In genomic region chr5:118441956-118442355, GRCh38 we compare ENCODE assay signal across 21 cellular contexts.
"Had no signal": no experiment of that assay in that cellular context is flagged by ENCODE, and none has a peak within 500 bp of the region (broad histone marks: within the 10 kb centered on the region; RNA-seq: fewer than 3 reads in every experiment).

No MANE protein-coding gene starts in this region.

- H3K27me3 ChIP-seq: MG63, SJSA1 had no signal

- H3K4me1 ChIP-seq: SJSA1 had no signal

- H3K4me3 ChIP-seq: MG63, SJSA1, SK-N-MC had no signal

- DNase-seq: IMR-90, Karpas-422, KG1, MG63, NCI-H1092, NCI-H1105 treated with DMSO at 0.1 percent for 48 hours, NCI-H1417 treated with DMSO at 0.1 percent for 48 hours, NCI-H187, NCI-H2029, NCI-H2081 treated with DMSO at 0.1 percent for 48 hours, NCI-H2171, NCI-H226, NCI-H446, NCI-H510A, NCI-H524 treated with DMSO at 0.1 percent for 48 hours, NCI-H69, NCI-H774, RPMI8226, SHP77 treated with DMSO at 0.1 percent for 48 hours had no signal

- H3K9me3 ChIP-seq: MG63, SJSA1 had no signal

- H3K27ac ChIP-seq: SJSA1, SK-N-MC had no signal

- H3K36me3 ChIP-seq: MG63, SJSA1 had no signal
